Comparison of ENCODE assay signal across 13 cellular contexts in genomic region chr10:78634389-78634815, GRCh38.
DNase-seq lines count a peak whose midpoint lies in the region; ATAC-seq and TF ChIP-seq lines count a peak whose summit lies in the region.
"Had no signal": no experiment of that assay in that cellular context is flagged by ENCODE, and none has a peak within 500 bp of the region (broad histone marks: within the 10 kb centered on the region; RNA-seq: fewer than 3 reads in every experiment).

No MANE protein-coding gene starts in this region.

- no peaks in the 10 kb centered on the region for H3K36me3 Mint-ChIP-seq in Caco-2 (ENCODE audit: insufficient read depth, unreplicated experiment)
- H3K36me3 Mint-ChIP-seq: CD14-positive monocyte; stimulated activated effector memory CD8-positive, alpha-beta T cell treated with anti-CD3 and anti-CD28 coated beads, Interleukin-12 subunit alpha, Interleukin-12 subunit beta, amount 100 ng/mL, for 72 hours had no signal

- no peak overlapping the region for H3K4me3 Mint-ChIP-seq in Caco-2 (ENCODE audit: unreplicated experiment)
- H3K4me3 Mint-ChIP-seq: CD14-positive monocyte; stimulated activated effector memory CD8-positive, alpha-beta T cell treated with anti-CD3 and anti-CD28 coated beads, Interleukin-12 subunit alpha, Interleukin-12 subunit beta, amount 100 ng/mL, for 72 hours had no signal

- TF ChIP-seq CTCF in Caco-2 (IDR thresholded peaks at IDR 0.05; ENCODE audit: insufficient read depth in 1 of 2, low read depth in 1 of 2, low read length in 1 of 2, severe bottlenecking in 1 of 2, unreplicated experiment in 1 of 2) (no peak), kidney epithelial cell (IDR thresholded peaks at IDR 0.05; ENCODE audit: insufficient read depth, low read length, poor library complexity, severe bottlenecking) (no peak), colonic mucosa (IDR thresholded peaks at IDR 0.05) (no peak)

- POLR2A ChIA-PET in Caco-2 (lab: Charles Lee), result no interaction called here

- peak; percentile 97 for ATAC-seq in SK-N-SH treated with all-trans-retinoic acid at 6 μM for 48 hours
- ATAC-seq: stimulated activated effector memory CD8-positive, alpha-beta T cell treated with anti-CD3 and anti-CD28 coated beads, Interleukin-12 subunit alpha, Interleukin-12 subunit beta, amount 100 ng/mL, for 72 hours had no signal

- CTCF ChIA-PET in Caco-2 (lab: Charles Lee), result no interaction called here

- no peak overlapping the region for H3K9ac ChIP-seq in colonic mucosa (ENCODE audit: low read depth in 2 of 2, low read length in 2 of 2)
- H3K9ac ChIP-seq: KMS-11, parathyroid adenoma had no signal

- H3K36me3 ChIP-seq in Caco-2 (ENCODE audit: control insufficient read depth, insufficient read depth, low read length) (no peaks in the 10 kb centered on the region), kidney epithelial cell (ENCODE audit: control insufficient read depth, insufficient read depth, low read length) (no peaks in the 10 kb centered on the region), colonic mucosa (no peaks in the 10 kb centered on the region)
- H3K36me3 ChIP-seq: esophagus squamous epithelium had no signal

- H3K4me1 ChIP-seq in Caco-2 (peaks cover 27% of the 10 kb centered on the region), colonic mucosa (no peaks in the 10 kb centered on the region)
- H3K4me1 ChIP-seq: esophagus squamous epithelium had no signal

- BruUV-seq in Caco-2 (replicated peaks; lab: Mats Ljungman, UMichigan), result no TSS peak

- no peak overlapping the region for H3K27ac ChIP-seq in colonic mucosa
- H3K27ac ChIP-seq: esophagus squamous epithelium, KMS-11, parathyroid adenoma had no signal

- intact Hi-C loops in Caco-2 (cut with micrococcal nuclease; ENCODE audit: unreplicated experiment), result no loop called here
- intact Hi-C loops in colonic mucosa (cut with DNase I), result no loop called here

- no peaks in the 10 kb centered on the region for H3K27me3 ChIP-seq in Caco-2 (replicated peaks; ENCODE audit: control insufficient read depth, insufficient read depth, low read length)
- H3K27me3 ChIP-seq in kidney epithelial cell (ENCODE audit: control insufficient read depth, insufficient read depth, low read length), result peaks cover 4% of the 10 kb centered on the region
- no peaks in the 10 kb centered on the region for H3K27me3 ChIP-seq in colonic mucosa

- H3K9me3 ChIP-seq in Caco-2 (no peaks in the 10 kb centered on the region), colonic mucosa (no peaks in the 10 kb centered on the region)
- H3K9me3 ChIP-seq: esophagus squamous epithelium had no signal

- peaks cover 23% of the 10 kb centered on the region for H3K4me1 Mint-ChIP-seq in Caco-2 (ENCODE audit: low read depth, unreplicated experiment)
- H3K4me1 Mint-ChIP-seq: stimulated activated effector memory CD8-positive, alpha-beta T cell treated with anti-CD3 and anti-CD28 coated beads, Interleukin-12 subunit alpha, Interleukin-12 subunit beta, amount 100 ng/mL, for 72 hours had no signal

- H3K4me3 ChIP-seq in Caco-2 (ENCODE audit: low read depth, low read length) (no peak overlapping the region), kidney epithelial cell (ENCODE audit: low read depth, low read length) (no peak overlapping the region), colonic mucosa (no peak overlapping the region)
- H3K4me3 ChIP-seq: esophagus squamous epithelium had no signal

- DNase-seq in Caco-2, result peak in 1 of 2 experiments; percentile 43
- peak; percentile 42 for DNase-seq in H4 (ENCODE audit: low spot score)
- DNase-seq in kidney epithelial cell (ENCODE audit: low read depth), result peak; percentile 26
- DNase-seq in colonic mucosa, result no peak
- no peak for DNase-seq in T-helper 2 cell
- no peak for DNase-seq in stimulated activated CD4-positive, alpha-beta T cell treated with anti-CD3 and anti-CD28 coated beads, Interleukin-4, amount 100 ng/mL, for 4 hours
- no peak for DNase-seq in NCI-H1092 treated with DMSO at 0.1 percent for 48 hours (lab: John Stamatoyannopoulos, UW)
- DNase-seq: esophagus squamous epithelium had no signal

- peak overlapping the region; percentile 5 for H3K27ac Mint-ChIP-seq in Caco-2 (ENCODE audit: unreplicated experiment)
- H3K27ac Mint-ChIP-seq: CD14-positive monocyte; stimulated activated effector memory CD8-positive, alpha-beta T cell treated with anti-CD3 and anti-CD28 coated beads, Interleukin-12 subunit alpha, Interleukin-12 subunit beta, amount 100 ng/mL, for 72 hours had no signal

- H3K27me3 Mint-ChIP-seq in Caco-2 (ENCODE audit: insufficient read depth, unreplicated experiment), result no peaks in the 10 kb centered on the region

- no peaks in the 10 kb centered on the region for H3K9me3 Mint-ChIP-seq in Caco-2 (ENCODE audit: unreplicated experiment)
- H3K9me3 Mint-ChIP-seq: CD14-positive monocyte; stimulated activated effector memory CD8-positive, alpha-beta T cell treated with anti-CD3 and anti-CD28 coated beads, Interleukin-12 subunit alpha, Interleukin-12 subunit beta, amount 100 ng/mL, for 72 hours had no signal

TF ChIP-seq in SK-N-SH treated with all-trans-retinoic acid at 6 μM for 48 hours, 23 proteins besides CTCF, POLR2A, EP300 and RAD21 (continues in another document):
- TF ChIP-seq GLIS3 (CRISPR knock-in tag; IDR thresholded peaks at IDR 0.05), result no peak
- no peak for TF ChIP-seq PPARA (CRISPR knock-in tag; IDR thresholded peaks at IDR 0.05; ENCODE audit: borderline replicate concordance)
- TF ChIP-seq, protein P1, sequence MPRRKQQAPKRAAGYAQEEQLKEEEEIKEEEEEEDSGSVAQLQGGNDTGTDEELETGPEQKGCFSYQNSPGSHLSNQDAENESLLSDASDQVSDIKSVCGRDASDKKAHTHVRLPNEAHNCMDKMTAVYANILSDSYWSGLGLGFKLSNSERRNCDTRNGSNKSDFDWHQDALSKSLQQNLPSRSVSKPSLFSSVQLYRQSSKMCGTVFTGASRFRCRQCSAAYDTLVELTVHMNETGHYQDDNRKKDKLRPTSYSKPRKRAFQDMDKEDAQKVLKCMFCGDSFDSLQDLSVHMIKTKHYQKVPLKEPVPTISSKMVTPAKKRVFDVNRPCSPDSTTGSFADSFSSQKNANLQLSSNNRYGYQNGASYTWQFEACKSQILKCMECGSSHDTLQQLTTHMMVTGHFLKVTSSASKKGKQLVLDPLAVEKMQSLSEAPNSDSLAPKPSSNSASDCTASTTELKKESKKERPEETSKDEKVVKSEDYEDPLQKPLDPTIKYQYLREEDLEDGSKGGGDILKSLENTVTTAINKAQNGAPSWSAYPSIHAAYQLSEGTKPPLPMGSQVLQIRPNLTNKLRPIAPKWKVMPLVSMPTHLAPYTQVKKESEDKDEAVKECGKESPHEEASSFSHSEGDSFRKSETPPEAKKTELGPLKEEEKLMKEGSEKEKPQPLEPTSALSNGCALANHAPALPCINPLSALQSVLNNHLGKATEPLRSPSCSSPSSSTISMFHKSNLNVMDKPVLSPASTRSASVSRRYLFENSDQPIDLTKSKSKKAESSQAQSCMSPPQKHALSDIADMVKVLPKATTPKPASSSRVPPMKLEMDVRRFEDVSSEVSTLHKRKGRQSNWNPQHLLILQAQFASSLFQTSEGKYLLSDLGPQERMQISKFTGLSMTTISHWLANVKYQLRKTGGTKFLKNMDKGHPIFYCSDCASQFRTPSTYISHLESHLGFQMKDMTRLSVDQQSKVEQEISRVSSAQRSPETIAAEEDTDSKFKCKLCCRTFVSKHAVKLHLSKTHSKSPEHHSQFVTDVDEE (CRISPR knock-in tag; IDR thresholded peaks at IDR 0.05), result peak; percentile 86
- TF ChIP-seq PATZ1 (CRISPR knock-in tag; IDR thresholded peaks at IDR 0.05; ENCODE audit: borderline replicate concordance), result no peak
- peak; percentile 52; the same call in 1 of the 2 replicates for TF ChIP-seq ZFP3 (CRISPR knock-in tag; IDR thresholded peaks at IDR 0.05)
- TF ChIP-seq BACH2 (CRISPR knock-in tag; IDR thresholded peaks at IDR 0.05; ENCODE audit: borderline replicate concordance), result no peak
- peak; percentile 25 for TF ChIP-seq ISL1 (CRISPR knock-in tag; IDR thresholded peaks at IDR 0.05)
- peak; percentile 97 for TF ChIP-seq SNAI2 (CRISPR knock-in tag; IDR thresholded peaks at IDR 0.05)
- TF ChIP-seq ESRRG (CRISPR knock-in tag; IDR thresholded peaks at IDR 0.05), result no peak
- no peak for TF ChIP-seq ZC3H10 (CRISPR knock-in tag; IDR thresholded peaks at IDR 0.05)
- TF ChIP-seq TOX (CRISPR knock-in tag; IDR thresholded peaks at IDR 0.05; ENCODE audit: borderline replicate concordance), result no peak
- TF ChIP-seq, protein P2, sequence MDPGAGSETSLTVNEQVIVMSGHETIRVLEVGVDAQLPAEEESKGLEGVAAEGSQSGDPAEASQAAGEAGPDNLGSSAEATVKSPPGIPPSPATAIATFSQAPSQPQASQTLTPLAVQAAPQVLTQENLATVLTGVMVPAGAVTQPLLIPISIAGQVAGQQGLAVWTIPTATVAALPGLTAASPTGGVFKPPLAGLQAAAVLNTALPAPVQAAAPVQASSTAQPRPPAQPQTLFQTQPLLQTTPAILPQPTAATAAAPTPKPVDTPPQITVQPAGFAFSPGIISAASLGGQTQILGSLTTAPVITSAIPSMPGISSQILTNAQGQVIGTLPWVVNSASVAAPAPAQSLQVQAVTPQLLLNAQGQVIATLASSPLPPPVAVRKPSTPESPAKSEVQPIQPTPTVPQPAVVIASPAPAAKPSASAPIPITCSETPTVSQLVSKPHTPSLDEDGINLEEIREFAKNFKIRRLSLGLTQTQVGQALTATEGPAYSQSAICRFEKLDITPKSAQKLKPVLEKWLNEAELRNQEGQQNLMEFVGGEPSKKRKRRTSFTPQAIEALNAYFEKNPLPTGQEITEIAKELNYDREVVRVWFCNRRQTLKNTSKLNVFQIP (CRISPR knock-in tag; IDR thresholded peaks at IDR 0.05; ENCODE audit: borderline replicate concordance, low read depth), result no peak
- no peak for TF ChIP-seq RARB (CRISPR knock-in tag; IDR thresholded peaks at IDR 0.05)

Comparison
In these comparisons a context has a peak if more than half of its experiments do, and no peak if none do; other contexts are left out.
1. DNase-seq: peak in H4 (single experiment) and kidney epithelial cell (single experiment); none in colonic mucosa (single experiment), T-helper 2 cell (0 of 5), stimulated activated CD4-positive, alpha-beta T cell treated with anti-CD3 and anti-CD28 coated beads, Interleukin-4, amount 100 ng/mL, for 4 hours (0 of 2) and NCI-H1092 treated with DMSO at 0.1 percent for 48 hours (single experiment).